ENCODE assay signal across 2 cellular contexts in genomic region chr9:90830051-90830450, GRCh38.
TF ChIP-seq lines count a peak whose summit lies in the region.

No MANE protein-coding gene starts in this region.

TF ChIP-seq in IMR-90, 13 proteins besides CTCF, POLR2A, EP300 and RAD21:
- TF ChIP-seq RCOR1 (IDR thresholded peaks at IDR 0.05; ENCODE audit: insufficient replicate concordance, low read length) (no peak), SMC3 (IDR thresholded peaks at IDR 0.05; ENCODE audit: low read depth, low read length) (no peak), USF2 (IDR thresholded peaks at IDR 0.05; ENCODE audit: low read depth, low read length) (no peak), MAZ (IDR thresholded peaks at IDR 0.05; ENCODE audit: borderline replicate concordance, low read depth, low read length) (no peak), CEBPB (IDR thresholded peaks at IDR 0.05; ENCODE audit: low read depth, low read length) (no peak), FOS (IDR thresholded peaks at IDR 0.05; ENCODE audit: low read depth, low read length) (no peak), MAFK (IDR thresholded peaks at IDR 0.05; ENCODE audit: low read depth, low read length) (no peak), BHLHE40 (IDR thresholded peaks at IDR 0.05; ENCODE audit: low read depth, low read length) (no peak), NFE2L2 (IDR thresholded peaks at IDR 0.05; ENCODE audit: low read depth, low read length) (no peak), MXI1 (IDR thresholded peaks at IDR 0.05; ENCODE audit: borderline replicate concordance, low read depth, low read length) (no peak)
- TF ChIP-seq, protein P1, sequence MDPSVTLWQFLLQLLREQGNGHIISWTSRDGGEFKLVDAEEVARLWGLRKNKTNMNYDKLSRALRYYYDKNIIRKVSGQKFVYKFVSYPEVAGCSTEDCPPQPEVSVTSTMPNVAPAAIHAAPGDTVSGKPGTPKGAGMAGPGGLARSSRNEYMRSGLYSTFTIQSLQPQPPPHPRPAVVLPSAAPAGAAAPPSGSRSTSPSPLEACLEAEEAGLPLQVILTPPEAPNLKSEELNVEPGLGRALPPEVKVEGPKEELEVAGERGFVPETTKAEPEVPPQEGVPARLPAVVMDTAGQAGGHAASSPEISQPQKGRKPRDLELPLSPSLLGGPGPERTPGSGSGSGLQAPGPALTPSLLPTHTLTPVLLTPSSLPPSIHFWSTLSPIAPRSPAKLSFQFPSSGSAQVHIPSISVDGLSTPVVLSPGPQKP (IDR thresholded peaks at IDR 0.05; ENCODE audit: borderline replicate concordance, low read depth, low read length), result no peak
TF ChIP-seq in IMR-90: peak in this region for 0.

TF ChIP-seq in H1, 55 proteins besides CTCF, POLR2A, EP300 and RAD21:
- TF ChIP-seq ASH2L (IDR thresholded peaks at IDR 0.05; ENCODE audit: low read length) (no peak), TCF12 (IDR thresholded peaks at IDR 0.05; ENCODE audit: low read depth, low read length) (no peak), ATF3 (IDR thresholded peaks at IDR 0.05; ENCODE audit: insufficient read depth, low read depth, low read length) (no peak), CBX5 (IDR thresholded peaks at IDR 0.05; ENCODE audit: low read depth, low read length) (no peak), SRF (IDR thresholded peaks at IDR 0.05; ENCODE audit: low read depth, low read length) (no peak), TAF1 (IDR thresholded peaks at IDR 0.05; ENCODE audit: low read depth, low read length) (no peak), CBX8 (IDR thresholded peaks at IDR 0.05; ENCODE audit: borderline replicate concordance, low read depth, low read length) (no peak)
- TF ChIP-seq, protein P2, sequence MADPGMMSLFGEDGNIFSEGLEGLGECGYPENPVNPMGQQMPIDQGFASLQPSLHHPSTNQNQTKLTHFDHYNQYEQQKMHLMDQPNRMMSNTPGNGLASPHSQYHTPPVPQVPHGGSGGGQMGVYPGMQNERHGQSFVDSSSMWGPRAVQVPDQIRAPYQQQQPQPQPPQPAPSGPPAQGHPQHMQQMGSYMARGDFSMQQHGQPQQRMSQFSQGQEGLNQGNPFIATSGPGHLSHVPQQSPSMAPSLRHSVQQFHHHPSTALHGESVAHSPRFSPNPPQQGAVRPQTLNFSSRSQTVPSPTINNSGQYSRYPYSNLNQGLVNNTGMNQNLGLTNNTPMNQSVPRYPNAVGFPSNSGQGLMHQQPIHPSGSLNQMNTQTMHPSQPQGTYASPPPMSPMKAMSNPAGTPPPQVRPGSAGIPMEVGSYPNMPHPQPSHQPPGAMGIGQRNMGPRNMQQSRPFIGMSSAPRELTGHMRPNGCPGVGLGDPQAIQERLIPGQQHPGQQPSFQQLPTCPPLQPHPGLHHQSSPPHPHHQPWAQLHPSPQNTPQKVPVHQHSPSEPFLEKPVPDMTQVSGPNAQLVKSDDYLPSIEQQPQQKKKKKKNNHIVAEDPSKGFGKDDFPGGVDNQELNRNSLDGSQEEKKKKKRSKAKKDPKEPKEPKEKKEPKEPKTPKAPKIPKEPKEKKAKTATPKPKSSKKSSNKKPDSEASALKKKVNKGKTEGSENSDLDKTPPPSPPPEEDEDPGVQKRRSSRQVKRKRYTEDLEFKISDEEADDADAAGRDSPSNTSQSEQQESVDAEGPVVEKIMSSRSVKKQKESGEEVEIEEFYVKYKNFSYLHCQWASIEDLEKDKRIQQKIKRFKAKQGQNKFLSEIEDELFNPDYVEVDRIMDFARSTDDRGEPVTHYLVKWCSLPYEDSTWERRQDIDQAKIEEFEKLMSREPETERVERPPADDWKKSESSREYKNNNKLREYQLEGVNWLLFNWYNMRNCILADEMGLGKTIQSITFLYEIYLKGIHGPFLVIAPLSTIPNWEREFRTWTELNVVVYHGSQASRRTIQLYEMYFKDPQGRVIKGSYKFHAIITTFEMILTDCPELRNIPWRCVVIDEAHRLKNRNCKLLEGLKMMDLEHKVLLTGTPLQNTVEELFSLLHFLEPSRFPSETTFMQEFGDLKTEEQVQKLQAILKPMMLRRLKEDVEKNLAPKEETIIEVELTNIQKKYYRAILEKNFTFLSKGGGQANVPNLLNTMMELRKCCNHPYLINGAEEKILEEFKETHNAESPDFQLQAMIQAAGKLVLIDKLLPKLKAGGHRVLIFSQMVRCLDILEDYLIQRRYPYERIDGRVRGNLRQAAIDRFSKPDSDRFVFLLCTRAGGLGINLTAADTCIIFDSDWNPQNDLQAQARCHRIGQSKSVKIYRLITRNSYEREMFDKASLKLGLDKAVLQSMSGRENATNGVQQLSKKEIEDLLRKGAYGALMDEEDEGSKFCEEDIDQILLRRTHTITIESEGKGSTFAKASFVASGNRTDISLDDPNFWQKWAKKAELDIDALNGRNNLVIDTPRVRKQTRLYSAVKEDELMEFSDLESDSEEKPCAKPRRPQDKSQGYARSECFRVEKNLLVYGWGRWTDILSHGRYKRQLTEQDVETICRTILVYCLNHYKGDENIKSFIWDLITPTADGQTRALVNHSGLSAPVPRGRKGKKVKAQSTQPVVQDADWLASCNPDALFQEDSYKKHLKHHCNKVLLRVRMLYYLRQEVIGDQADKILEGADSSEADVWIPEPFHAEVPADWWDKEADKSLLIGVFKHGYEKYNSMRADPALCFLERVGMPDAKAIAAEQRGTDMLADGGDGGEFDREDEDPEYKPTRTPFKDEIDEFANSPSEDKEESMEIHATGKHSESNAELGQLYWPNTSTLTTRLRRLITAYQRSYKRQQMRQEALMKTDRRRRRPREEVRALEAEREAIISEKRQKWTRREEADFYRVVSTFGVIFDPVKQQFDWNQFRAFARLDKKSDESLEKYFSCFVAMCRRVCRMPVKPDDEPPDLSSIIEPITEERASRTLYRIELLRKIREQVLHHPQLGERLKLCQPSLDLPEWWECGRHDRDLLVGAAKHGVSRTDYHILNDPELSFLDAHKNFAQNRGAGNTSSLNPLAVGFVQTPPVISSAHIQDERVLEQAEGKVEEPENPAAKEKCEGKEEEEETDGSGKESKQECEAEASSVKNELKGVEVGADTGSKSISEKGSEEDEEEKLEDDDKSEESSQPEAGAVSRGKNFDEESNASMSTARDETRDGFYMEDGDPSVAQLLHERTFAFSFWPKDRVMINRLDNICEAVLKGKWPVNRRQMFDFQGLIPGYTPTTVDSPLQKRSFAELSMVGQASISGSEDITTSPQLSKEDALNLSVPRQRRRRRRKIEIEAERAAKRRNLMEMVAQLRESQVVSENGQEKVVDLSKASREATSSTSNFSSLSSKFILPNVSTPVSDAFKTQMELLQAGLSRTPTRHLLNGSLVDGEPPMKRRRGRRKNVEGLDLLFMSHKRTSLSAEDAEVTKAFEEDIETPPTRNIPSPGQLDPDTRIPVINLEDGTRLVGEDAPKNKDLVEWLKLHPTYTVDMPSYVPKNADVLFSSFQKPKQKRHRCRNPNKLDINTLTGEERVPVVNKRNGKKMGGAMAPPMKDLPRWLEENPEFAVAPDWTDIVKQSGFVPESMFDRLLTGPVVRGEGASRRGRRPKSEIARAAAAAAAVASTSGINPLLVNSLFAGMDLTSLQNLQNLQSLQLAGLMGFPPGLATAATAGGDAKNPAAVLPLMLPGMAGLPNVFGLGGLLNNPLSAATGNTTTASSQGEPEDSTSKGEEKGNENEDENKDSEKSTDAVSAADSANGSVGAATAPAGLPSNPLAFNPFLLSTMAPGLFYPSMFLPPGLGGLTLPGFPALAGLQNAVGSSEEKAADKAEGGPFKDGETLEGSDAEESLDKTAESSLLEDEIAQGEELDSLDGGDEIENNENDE (IDR thresholded peaks at IDR 0.05; ENCODE audit: insufficient replicate concordance, low read length), result no peak
